24 cellular contexts compared by ENCODE assay signal in genomic region chr16:2953706-2954105, GRCh38. TPM values are rescaled to one million over a fixed set of nuclear protein-coding genes. Genes with fewer than 3 reads are reported as not detected.
DNase-seq lines count a peak whose midpoint lies in the region; TF ChIP-seq lines count a peak whose summit lies in the region.
"Had no signal": no experiment of that assay in that cellular context is flagged by ENCODE, and none has a peak within 500 bp of the region (broad histone marks: within the 10 kb centered on the region; RNA-seq: fewer than 3 reads in every experiment).

No MANE protein-coding gene starts in this region.

- no peaks in the 10 kb centered on the region for H3K9me3 ChIP-seq in MM.1S (replicated peaks; ENCODE audit: insufficient read depth, low read length)
- H3K9me3 ChIP-seq in WERI-Rb-1 (ENCODE audit: severe bottlenecking), result no peaks in the 10 kb centered on the region
- no peaks in the 10 kb centered on the region for H3K9me3 ChIP-seq in spleen
- H3K9me3 ChIP-seq: esophagus squamous epithelium, right lobe of liver had no signal

- peaks cover 11% of the 10 kb centered on the region; the same call in 1 of the 2 replicates for H3F3A ChIP-seq in MM.1S (ENCODE audit: insufficient read depth, low read length)

- intact Hi-C loops in spleen (cut with DNase I; ENCODE audit: low total_unique reads), result no loop called here

- H3K27ac ChIP-seq in MM.1S (ENCODE audit: low read length) (no peak overlapping the region), WERI-Rb-1 (peak overlapping the region; percentile 86), spleen (no peak overlapping the region)
- H3K27ac ChIP-seq: C4-2B, esophagus squamous epithelium, right lobe of liver had no signal

- H3K4me3 ChIP-seq in MM.1S (ENCODE audit: low read length) (no peak overlapping the region), WERI-Rb-1 (ENCODE audit: low read depth, low read length) (peak overlapping the region; percentile 7; the same call in 1 of the 2 replicates), spleen (no peak overlapping the region)
- H3K4me3 ChIP-seq: esophagus squamous epithelium, right lobe of liver had no signal

- H3K79me2 ChIP-seq in MM.1S (ENCODE audit: low read length), result no peaks in the 10 kb centered on the region

- no peaks in the 10 kb centered on the region for H4K20me1 ChIP-seq in MM.1S (ENCODE audit: insufficient read depth, low read length)

- H3K27me3 ChIP-seq in MM.1S (replicated peaks; ENCODE audit: insufficient read depth, low read length) (no peaks in the 10 kb centered on the region; the same call in 1 of the 2 replicates), WERI-Rb-1 (ENCODE audit: insufficient read depth, low read depth, severe bottlenecking) (no peaks in the 10 kb centered on the region), spleen (replicated peaks in 1 of 7) (peaks cover 0 to 52% (median 22%) of the 10 kb centered on the region in 7 donors)

- H3K9ac ChIP-seq in MM.1S (ENCODE audit: low read length), result no peak overlapping the region

- TF ChIP-seq CTCF in MM.1S (IDR thresholded peaks at IDR 0.05; ENCODE audit: low read length) (no peak), WERI-Rb-1 (IDR thresholded peaks at IDR 0.05; ENCODE audit: low read depth, low read length) (no peak), spleen (IDR thresholded peaks at IDR 0.05 in 8 of 11, conservative IDR thresholded peaks at IDR 0.05 in 3 of 11) (no peak)

- H2AFZ ChIP-seq in MM.1S (ENCODE audit: low read length), result no peak overlapping the region

- DNase-seq in NCI-H82 (lab: John Stamatoyannopoulos, UW) (peak; percentile 67), NCI-H82 treated with DMSO at 0.1 percent for 48 hours (lab: John Stamatoyannopoulos, UW; ENCODE audit: unreplicated experiment) (no peak), MM.1S (no peak), WERI-Rb-1 (no peak), spleen (peak; percentile 51), pons (ENCODE audit: low spot score) (no peak), A172 (ENCODE audit: low spot score) (no peak)
- no peak for DNase-seq in stimulated activated CD4-positive, alpha-beta T cell treated with anti-CD3 and anti-CD28 coated beads, Interleukin-15, amount 100 ng/mL, for 24 hours
- DNase-seq: activated CD4-positive, alpha-beta memory T cell treated with anti-CD3 and anti-CD28 coated beads, Interleukin-2, amount 10 ng/mL, durations not matched to agents 7 days and 5 days; activated CD4-positive, CD25-positive, alpha-beta regulatory T cell treated with anti-CD3 and anti-CD28 coated beads, Interleukin-2, amount 50 U/mL, for 72 hours; activated T-cell treated with anti-CD3 and anti-CD28 coated beads for 4 hours; Calu3; central memory CD4-positive, alpha-beta T cell; esophagus squamous epithelium; foreskin melanocyte; NCI-H510A treated with DMSO at 0.1 percent for 48 hours; right lobe of liver; stimulated activated CD4-positive, alpha-beta T cell treated with anti-CD3 and anti-CD28 coated beads, Interleukin-12 subunit alpha, Interleukin-12 subunit beta, amount 100 ng/mL, for 4 hours; stimulated activated CD4-positive, alpha-beta T cell treated with anti-CD3 and anti-CD28 coated beads, Interleukin-4, amount 100 ng/mL, for 24 hours had no signal

- WGBS in spleen, 5 donors, result 51 to 71% (median 60%) methylated on average over 14 of the region's 14 CpGs

- H3K4me2 ChIP-seq in MM.1S (ENCODE audit: low read depth, low read length), result peak overlapping the region; percentile 42; the same call in 1 of the 2 replicates

- no peaks in the 10 kb centered on the region for H3K9me2 ChIP-seq in MM.1S (replicated peaks; ENCODE audit: insufficient read depth, low read length)

- no peaks in the 10 kb centered on the region for H3K36me3 ChIP-seq in MM.1S (replicated peaks; ENCODE audit: insufficient read depth, low read length)
- H3K36me3 ChIP-seq in WERI-Rb-1, result peaks cover 7% of the 10 kb centered on the region
- H3K36me3 ChIP-seq in spleen, result peaks cover 0 to 21% (median 12%) of the 10 kb centered on the region in 6 donors
- H3K36me3 ChIP-seq: right lobe of liver had no signal

- H3K4me1 ChIP-seq in MM.1S (ENCODE audit: low read length) (peaks cover 22% of the 10 kb centered on the region), spleen (peaks cover 0 to 24% (median 3%) of the 10 kb centered on the region in 6 donors)
- H3K4me1 ChIP-seq: right lobe of liver had no signal

- no peak for TF ChIP-seq POLR2A in spleen (IDR thresholded peaks at IDR 0.05)

RNA-seq across cellular contexts. Expression of gene KREMEN2, which starts 10.4 kb away (rescaled TPM):
- total RNA-seq in spleen, result 1 to 10 TPM in 1 of 7 donors, under 1 TPM in 1, not detected in 5; 0.40 to 1.0 TPM
- polyA plus RNA-seq in spleen, result 1 to 10 TPM in 1 of 3 donors, under 1 TPM in 2; 0.41 to 1.2 (median 0.42) TPM
- 1.7 and 3.5 TPM in 2 replicates for total RNA-seq in A172 (2014; rRNA removed; shearing (Covaris generic))
- total RNA-seq: activated CD4-positive, alpha-beta memory T cell treated with anti-CD3 and anti-CD28 coated beads, Interleukin-2, amount 10 ng/mL, durations not matched to agents 7 days and 5 days; Calu3; right lobe of liver; subcutaneous adipose tissue had no signal

RNA-seq across cellular contexts. Expression of gene PAQR4, which starts 15.4 kb away (rescaled TPM):
- 1 to 10 TPM; 3.3 to 9.0 (median 6.4) TPM for total RNA-seq in spleen
- 1 to 10 TPM; 2.1 to 7.1 (median 6.3) TPM for polyA plus RNA-seq in spleen
- 39.2 and 47.4 TPM in 2 replicates for total RNA-seq in A172 (2014; rRNA removed; shearing (Covaris generic))

RNA-seq across cellular contexts. Expression of gene PKMYT1, which starts 26.5 kb away (rescaled TPM):
- total RNA-seq in spleen, result 1 to 10 TPM; 3.3 to 9.6 (median 5.6) TPM
- polyA plus RNA-seq in spleen, result 10 to 100 TPM in 1 of 3 donors, 1 to 10 TPM in 2; 3.9 to 11.3 (median 6.8) TPM
- total RNA-seq in A172 (2014; rRNA removed; shearing (Covaris generic)), result 50.8 and 63.1 TPM in 2 replicates

RNA-seq across cellular contexts. Expression of gene FLYWCH1, which starts 42.0 kb away (rescaled TPM):
- 10 to 100 TPM; 34.8 to 79.3 (median 57.0) TPM for total RNA-seq in spleen
- 10 to 100 TPM; 14.0 to 47.0 (median 43.9) TPM for polyA plus RNA-seq in spleen
- total RNA-seq in A172 (2014; rRNA removed; shearing (Covaris generic)), result 41.3 and 41.6 TPM in 2 replicates

RNA-seq across cellular contexts. Expression of gene CLDN9, which starts 59.0 kb away (rescaled TPM):
- total RNA-seq in spleen, result 1 to 10 TPM in 2 of 7 donors, under 1 TPM in 5; 0.24 to 1.7 (median 0.56) TPM
- under 1 TPM; 0.06 to 0.37 (median 0.16) TPM for polyA plus RNA-seq in spleen
- total RNA-seq in A172 (2014; rRNA removed; shearing (Covaris generic)), result 0.16 TPM in 1 of 2 replicates, not detected in the other
- total RNA-seq: esophagus squamous epithelium, H4, neural crest cell, SK-MEL-5 had no signal

Comparison
In these comparisons a context has a peak if more than half of its experiments do, and no peak if none do; other contexts are left out.
1. DNase-seq: peak in NCI-H82 (single experiment) and spleen (single experiment); none in NCI-H82 treated with DMSO at 0.1 percent for 48 hours (single experiment), MM.1S (single experiment), WERI-Rb-1 (single experiment), stimulated activated CD4-positive, alpha-beta T cell treated with anti-CD3 and anti-CD28 coated beads, Interleukin-15, amount 100 ng/mL, for 24 hours (single experiment), pons (single experiment) and A172 (single experiment).